In the genomic region with DNA sequence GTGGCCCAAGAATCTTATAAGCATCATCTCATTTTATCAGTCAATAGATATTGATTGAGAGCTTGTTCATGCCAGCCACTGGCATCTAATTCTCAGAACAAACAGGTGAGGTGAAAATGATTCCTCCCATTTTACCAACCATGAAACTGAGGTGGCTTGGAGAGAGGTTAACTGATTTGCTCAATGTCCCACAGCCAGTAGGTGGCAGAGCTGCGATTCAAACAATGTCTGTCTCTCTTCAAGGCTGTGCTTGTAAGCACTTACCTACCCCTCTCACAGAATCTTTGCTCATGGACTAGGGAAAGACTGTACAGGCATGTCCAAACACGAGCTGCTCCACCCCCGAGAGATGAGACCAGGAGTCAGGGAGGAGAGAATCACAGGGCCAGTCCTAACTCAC, we compare ENCODE assay signal across 9 cellular contexts. TPM values are rescaled to one million over a fixed set of nuclear protein-coding genes. Genes with fewer than 3 reads are reported as not detected.
DNase-seq lines count a peak whose midpoint lies in the region; ATAC-seq and TF ChIP-seq lines count a peak whose summit lies in the region.
"Had no signal": no experiment of that assay in that cellular context is flagged by ENCODE, and none has a peak within 500 bp of the region (broad histone marks: within the 10 kb centered on the region; RNA-seq: fewer than 3 reads in every experiment).

No MANE protein-coding gene starts in this region.

- in situ Hi-C loops in SK-MEL-5 (cut with HindIII; ENCODE audit: low pct_unique_long_range_greater_than_20kb, low sequenced_read_pairs), result no loop called here

- peak in 1 of 2 donors; percentile 25 for TF ChIP-seq CTCF in right atrium auricular region (IDR thresholded peaks at IDR 0.05)

- H3K9me3 ChIP-seq in right atrium auricular region, result no peaks in the 10 kb centered on the region

- DNase-seq in NCI-H524 (lab: John Stamatoyannopoulos, UW), result peak; percentile 34 to 55
- no peak for DNase-seq in NCI-H524 treated with DMSO at 0.1 percent for 48 hours (lab: John Stamatoyannopoulos, UW)
- peak; percentile 70 for DNase-seq in SK-MEL-5 (ENCODE audit: low read depth, low spot score)
- peak in 1 of 2 donors; percentile 46 for DNase-seq in left colon
- no peak for DNase-seq in NCI-H2227 treated with DMSO at 0.1 percent for 48 hours (lab: John Stamatoyannopoulos, UW)
- DNase-seq in right atrium auricular region (ENCODE audit: low spot score), result no peak

- no peak overlapping the region for H3K4me3 ChIP-seq in right atrium auricular region

- intact Hi-C loops in left colon (cut with DNase I, micrococcal nuclease), result no loop called here

- ATAC-seq in HG02798 (IDR thresholded peaks at IDR 0.05; ENCODE audit: poor library complexity, unreplicated experiment), result peak; percentile 42
- ATAC-seq in left colon, result peak; percentile 79
- ATAC-seq in HG02970 (IDR thresholded peaks at IDR 0.05; ENCODE audit: low FRiP score, unreplicated experiment), result no peak

- H3K36me3 ChIP-seq in right atrium auricular region, result no peaks in the 10 kb centered on the region

- no peak overlapping the region for H3K27ac ChIP-seq in right atrium auricular region

- H3K27me3 ChIP-seq in right atrium auricular region, result no peaks in the 10 kb centered on the region

- H3K4me1 ChIP-seq in right atrium auricular region, result no peaks in the 10 kb centered on the region

RNA-seq across cellular contexts. Expression of gene GSX1, which starts 21.5 kb away (rescaled TPM):
- total RNA-seq in SK-MEL-5 (2014; rRNA removed; shearing (Covaris generic)), result not detected in 2 replicates
- polyA plus RNA-seq in SK-MEL-5 (2015; cell fraction: cytosol; rRNA removed), result not detected in 2 replicates
- not detected in 2 replicates for polyA plus RNA-seq in SK-MEL-5 (2015; cell fraction: nucleus; rRNA removed)
- not detected for total RNA-seq in left colon
- total RNA-seq in right atrium auricular region, result not detected
- total RNA-seq: mononuclear cell had no signal

Comparison
In these comparisons a context has a peak if more than half of its experiments do, and no peak if none do; other contexts are left out.
1. DNase-seq: peak in NCI-H524 (2 of 2) and SK-MEL-5 (single experiment); none in NCI-H524 treated with DMSO at 0.1 percent for 48 hours (single experiment), NCI-H2227 treated with DMSO at 0.1 percent for 48 hours (single experiment) and right atrium auricular region (single experiment).